In the genomic region with DNA sequence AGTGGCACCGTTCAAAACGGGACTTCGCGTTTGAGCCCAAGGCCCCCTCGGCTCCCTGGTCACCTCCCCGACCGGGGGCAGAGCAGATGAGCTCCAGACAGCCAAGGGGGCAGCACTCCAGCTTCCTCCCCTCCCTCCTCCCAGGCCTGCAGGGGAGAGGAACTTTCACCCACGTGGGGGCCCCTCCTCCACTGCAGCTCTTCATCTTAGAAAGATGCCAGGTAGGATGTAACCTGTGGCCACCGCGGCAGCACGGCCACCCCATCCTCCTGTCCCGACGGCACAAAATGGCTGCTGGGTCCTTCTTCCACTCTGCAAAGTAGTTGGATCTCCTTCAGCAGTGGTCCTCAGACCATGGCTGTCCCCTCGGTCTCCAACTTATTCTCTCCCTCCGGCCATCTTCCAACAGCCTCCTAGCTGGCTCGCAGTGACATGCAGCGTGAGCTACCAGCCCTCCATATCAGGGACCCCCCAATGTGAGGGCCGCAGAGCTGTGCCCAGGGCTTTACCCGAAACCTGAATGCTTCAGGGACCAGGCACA, we compare ENCODE assay signal across 15 cellular contexts.
DNase-seq lines count a peak whose midpoint lies in the region; ATAC-seq and TF ChIP-seq lines count a peak whose summit lies in the region.
"Had no signal": no experiment of that assay in that cellular context is flagged by ENCODE, and none has a peak within 500 bp of the region (broad histone marks: within the 10 kb centered on the region; RNA-seq: fewer than 3 reads in every experiment).

No MANE protein-coding gene starts in this region.

- H3K9me3 Mint-ChIP-seq in endodermal cell (no peaks in the 10 kb centered on the region), nephron (no peaks in the 10 kb centered on the region), immature natural killer cell (no peaks in the 10 kb centered on the region)
- no peaks in the 10 kb centered on the region for H3K9me3 Mint-ChIP-seq in stimulated activated naive B cell treated with anti-CD40 and anti-IgM and Interleukin-4, amounts not matched to agents 10 μg/mL and 1 μg/mL and 100 μg/mL, for 72 hours

- H3K4me3 Mint-ChIP-seq in endodermal cell (no peak overlapping the region), nephron (no peak overlapping the region), immature natural killer cell (no peak overlapping the region)
- no peak overlapping the region for H3K4me3 Mint-ChIP-seq in stimulated activated naive B cell treated with anti-CD40 and anti-IgM and Interleukin-4, amounts not matched to agents 10 μg/mL and 1 μg/mL and 100 μg/mL, for 72 hours

- ATAC-seq in left ventricle myocardium superior (no peak), HG03045 (IDR thresholded peaks at IDR 0.05; ENCODE audit: unreplicated experiment) (no peak), GM21737 (IDR thresholded peaks at IDR 0.05; ENCODE audit: unreplicated experiment) (no peak)
- ATAC-seq in stimulated activated naive B cell treated with anti-CD40 and anti-IgM and Interleukin-4, amounts not matched to agents 10 μg/mL and 1 μg/mL and 100 μg/mL, for 72 hours (replicated peaks), result no peak

- H3K27ac ChIP-seq in endodermal cell (ENCODE audit: low read depth, low read length), result no peak overlapping the region
- H3K27ac ChIP-seq: C4-2B, RWPE1 had no signal

- WGBS in endodermal cell (ENCODE audit: insufficient coverage in 1 of 2, insufficient read length in 1 of 2), 2 experiments, result 90 to 95% methylated on average over 14 to 19 of the region's 19 CpGs

- TF ChIP-seq CTCF in endodermal cell (conservative IDR thresholded peaks at IDR 0.05) (no peak), nephron (IDR thresholded peaks at IDR 0.05; ENCODE audit: unreplicated experiment in 3 of 3) (no peak)

- no peaks in the 10 kb centered on the region for H3K27me3 ChIP-seq in endodermal cell (ENCODE audit: control insufficient read depth, insufficient read depth, low read length, poor library complexity, severe bottlenecking)

- H3K27ac Mint-ChIP-seq in endodermal cell (no peak overlapping the region), nephron (peak overlapping the region in 2 of 3 experiments; percentile 22 to 69), immature natural killer cell (peak overlapping the region in 1 of 6 donors; percentile 45)
- H3K27ac Mint-ChIP-seq in stimulated activated naive B cell treated with anti-CD40 and anti-IgM and Interleukin-4, amounts not matched to agents 10 μg/mL and 1 μg/mL and 100 μg/mL, for 72 hours, result peak overlapping the region; percentile 79

- H3K9me3 ChIP-seq in endodermal cell (ENCODE audit: control insufficient read depth, low read length), result no peaks in the 10 kb centered on the region

- intact Hi-C loops in cardiac septum (cut with DNase I) (no loop called here), left ventricle myocardium superior (cut with micrococcal nuclease) (no loop called here)

- no peak overlapping the region for H3K9ac ChIP-seq in endodermal cell (ENCODE audit: extremely low read depth, low read length, poor library complexity, severe bottlenecking)

- no peak overlapping the region for H3K4me3 ChIP-seq in endodermal cell (ENCODE audit: low read length)

- H3K36me3 ChIP-seq in endodermal cell (ENCODE audit: control insufficient read depth, insufficient read depth, low read length), result no peaks in the 10 kb centered on the region

- H3K27me3 Mint-ChIP-seq in endodermal cell (ENCODE audit: insufficient read depth), result peaks cover 5% of the 10 kb centered on the region
- H3K27me3 Mint-ChIP-seq in nephron (ENCODE audit: low read depth), result peaks cover 5% of the 10 kb centered on the region
- peaks cover 23 to 31% of the 10 kb centered on the region in 2 donors for H3K27me3 Mint-ChIP-seq in stimulated activated naive B cell treated with anti-CD40 and anti-IgM and Interleukin-4, amounts not matched to agents 10 μg/mL and 1 μg/mL and 100 μg/mL, for 72 hours
- H3K27me3 Mint-ChIP-seq in immature natural killer cell (ENCODE audit: low read depth in 3 of 3), result peaks cover 5 to 12% (median 8%) of the 10 kb centered on the region in 3 donors

- peaks cover 7% of the 10 kb centered on the region for H3K4me1 ChIP-seq in endodermal cell (ENCODE audit: control insufficient read depth, insufficient read depth, low read length)

- H3K4me1 Mint-ChIP-seq in endodermal cell (peaks cover 22% of the 10 kb centered on the region), nephron (peaks cover 22% of the 10 kb centered on the region), immature natural killer cell (peaks cover 39 to 61% of the 10 kb centered on the region in 2 donors)
- peaks cover 41 to 54% of the 10 kb centered on the region in 2 donors for H3K4me1 Mint-ChIP-seq in stimulated activated naive B cell treated with anti-CD40 and anti-IgM and Interleukin-4, amounts not matched to agents 10 μg/mL and 1 μg/mL and 100 μg/mL, for 72 hours

- H3K36me3 Mint-ChIP-seq in endodermal cell (ENCODE audit: low read depth) (no peaks in the 10 kb centered on the region), nephron (ENCODE audit: low read depth) (no peaks in the 10 kb centered on the region), immature natural killer cell (no peaks in the 10 kb centered on the region)
- H3K36me3 Mint-ChIP-seq in stimulated activated naive B cell treated with anti-CD40 and anti-IgM and Interleukin-4, amounts not matched to agents 10 μg/mL and 1 μg/mL and 100 μg/mL, for 72 hours, result peaks cover 0 to 3% of the 10 kb centered on the region in 2 donors

- DNase-seq in cardiac septum (ENCODE audit: low spot score) (peak; percentile 63), left ventricle myocardium superior (no peak), endodermal cell (peak; percentile 52), immature natural killer cell (no peak)
- no peak for DNase-seq in stimulated activated naive B cell treated with anti-CD40 and anti-IgM and Interleukin-4, amounts not matched to agents 10 μg/mL and 1 μg/mL and 100 μg/mL, for 72 hours
- DNase-seq: KG1, NCI-H1436, NCI-H2029, NCI-H2171 treated with DMSO at 0.1 percent for 48 hours, NCI-H748 treated with DMSO at 0.1 percent for 48 hours had no signal

Comparison
In these comparisons a context has a peak if more than half of its experiments do, and no peak if none do; other contexts are left out.
1. DNase-seq: peak in cardiac septum (single experiment) and endodermal cell (single experiment); none in left ventricle myocardium superior (single experiment), stimulated activated naive B cell treated with anti-CD40 and anti-IgM and Interleukin-4, amounts not matched to agents 10 μg/mL and 1 μg/mL and 100 μg/mL, for 72 hours (single experiment) and immature natural killer cell (0 of 3).